2 cellular contexts compared by ENCODE assay signal in the genomic region with DNA sequence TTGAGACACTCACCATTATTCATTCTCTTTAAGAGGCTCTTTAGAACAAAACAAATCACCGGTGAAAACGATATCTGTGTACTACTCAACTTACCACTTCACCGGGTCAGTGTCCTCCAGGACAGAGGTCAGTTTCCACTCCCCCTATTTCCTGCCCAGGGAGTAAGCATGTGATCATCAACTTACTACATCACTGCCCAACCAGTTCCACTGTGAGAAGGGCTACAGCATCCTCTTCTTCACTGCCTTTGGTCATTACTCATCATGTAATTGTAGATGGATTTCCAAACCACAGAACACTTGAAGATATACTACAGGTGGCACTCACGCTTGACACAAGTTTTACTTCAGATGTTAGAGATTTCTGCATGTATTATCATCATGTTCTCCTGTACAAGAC.
TF ChIP-seq lines count a peak whose summit lies in the region.

No MANE protein-coding gene starts in this region.

TF ChIP-seq in IMR-90, 13 proteins besides CTCF, POLR2A, EP300 and RAD21:
- TF ChIP-seq MAZ (IDR thresholded peaks at IDR 0.05; ENCODE audit: borderline replicate concordance, low read depth, low read length) (no peak), CEBPB (IDR thresholded peaks at IDR 0.05; ENCODE audit: low read depth, low read length) (no peak), RCOR1 (IDR thresholded peaks at IDR 0.05; ENCODE audit: insufficient replicate concordance, low read length) (no peak), MAFK (IDR thresholded peaks at IDR 0.05; ENCODE audit: low read depth, low read length) (no peak), RFX5 (IDR thresholded peaks at IDR 0.05; ENCODE audit: low read depth, low read length) (no peak), USF2 (IDR thresholded peaks at IDR 0.05; ENCODE audit: low read depth, low read length) (no peak), NFE2L2 (IDR thresholded peaks at IDR 0.05; ENCODE audit: low read depth, low read length) (no peak)
- TF ChIP-seq, protein P1, sequence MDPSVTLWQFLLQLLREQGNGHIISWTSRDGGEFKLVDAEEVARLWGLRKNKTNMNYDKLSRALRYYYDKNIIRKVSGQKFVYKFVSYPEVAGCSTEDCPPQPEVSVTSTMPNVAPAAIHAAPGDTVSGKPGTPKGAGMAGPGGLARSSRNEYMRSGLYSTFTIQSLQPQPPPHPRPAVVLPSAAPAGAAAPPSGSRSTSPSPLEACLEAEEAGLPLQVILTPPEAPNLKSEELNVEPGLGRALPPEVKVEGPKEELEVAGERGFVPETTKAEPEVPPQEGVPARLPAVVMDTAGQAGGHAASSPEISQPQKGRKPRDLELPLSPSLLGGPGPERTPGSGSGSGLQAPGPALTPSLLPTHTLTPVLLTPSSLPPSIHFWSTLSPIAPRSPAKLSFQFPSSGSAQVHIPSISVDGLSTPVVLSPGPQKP (IDR thresholded peaks at IDR 0.05; ENCODE audit: borderline replicate concordance, low read depth, low read length): no peak

TF ChIP-seq in endothelial cell of umbilical vein, 7 proteins besides CTCF, POLR2A, EP300 and RAD21:
- TF ChIP-seq FOS (IDR thresholded peaks at IDR 0.05; ENCODE audit: borderline replicate concordance, insufficient read depth, low read length) (peak; percentile 61), EZH2 (IDR thresholded peaks at IDR 0.05; ENCODE audit: borderline replicate concordance, low read depth, low read length, severe bottlenecking) (no peak), POLR2AphosphoS5 (IDR thresholded peaks at IDR 0.05; ENCODE audit: insufficient read depth, low read depth, low read length) (peak; percentile 12), GATA2 (IDR thresholded peaks at IDR 0.05; ENCODE audit: insufficient read depth, insufficient read length, low read depth, low read length) (peak; percentile 71), JUN (IDR thresholded peaks at IDR 0.05; ENCODE audit: borderline replicate concordance, insufficient read depth, insufficient read length, low read depth) (no peak), MYC (IDR thresholded peaks at IDR 0.05; ENCODE audit: low read depth, low read length) (peak; percentile 11), MAX (IDR thresholded peaks at IDR 0.05; ENCODE audit: insufficient read depth, insufficient read length) (no peak)
